9 cellular contexts compared by ENCODE assay signal in genomic region chr6:139881728-139882211, GRCh38.
A peak's percentile ranks its signal among the peaks of the same experiment; 100 is the strongest.
DNase-seq lines count a peak whose midpoint lies in the region; ATAC-seq and TF ChIP-seq lines count a peak whose summit lies in the region.
"Had no signal": no experiment of that assay in that cellular context is flagged by ENCODE, and none has a peak within 500 bp of the region (broad histone marks: within the 10 kb centered on the region; RNA-seq: fewer than 3 reads in every experiment).

No MANE protein-coding gene starts in this region.

- peak; percentile 73 for DNase-seq in Right ventricle myocardium inferior (ENCODE audit: missing footprints)
- DNase-seq in cardiac septum (ENCODE audit: low spot score) = no peak
- peak; percentile 42 for DNase-seq in RWPE1 (ENCODE audit: low spot score)
- no peak for DNase-seq in epithelial cell of proximal tubule (ENCODE audit: low read depth)
- DNase-seq in naive B cell = peak; percentile 6
- DNase-seq in activated T-helper 1 cell treated with anti-CD3 and anti-CD28 coated beads, Interleukin-12 subunit alpha, Interleukin-12 subunit beta, Interleukin-2, Interleukin-4 antibody, amounts not matched to agents 30 ng/mL and 10 ng/mL and 1 ng/mL, durations not matched to agents 14 hours and 24 hours and 36 hours (ENCODE audit: low spot score) = no peak

- H3K4me1 ChIP-seq in HUES48 (ENCODE audit: control insufficient read depth, insufficient read depth, low read length) = peaks cover 53% of the 10 kb centered on the region

- no peaks in the 10 kb centered on the region for H3K27me3 ChIP-seq in HUES48 (ENCODE audit: control insufficient read depth, insufficient read depth, low read length)

- H3K27ac Mint-ChIP-seq in naive B cell = no peak overlapping the region
- no peak overlapping the region for H3K27ac Mint-ChIP-seq in activated T-helper 1 cell treated with anti-CD3 and anti-CD28 coated beads, Interleukin-12 subunit alpha, Interleukin-12 subunit beta, Interleukin-2, Interleukin-4 antibody, amounts not matched to agents 30 ng/mL and 10 ng/mL and 1 ng/mL, durations not matched to agents 14 hours and 24 hours and 36 hours
- H3K27ac Mint-ChIP-seq: natural killer cell treated with Interleukin-12 subunit alpha and Interleukin-12 subunit beta and Interleukin-15 and Interleukin-18, amount 100 ng/mL, for 72 hours had no signal

- H3K9me3 ChIP-seq in HUES48 (ENCODE audit: control insufficient read depth, insufficient read depth, low read length) = no peaks in the 10 kb centered on the region

- ATAC-seq in Right ventricle myocardium inferior = peak; percentile 52
- peak; percentile 74 for ATAC-seq in GM21717 (IDR thresholded peaks at IDR 0.05; ENCODE audit: unreplicated experiment)
- ATAC-seq in naive B cell (ENCODE audit: low read depth in 2 of 2) = peak; percentile 52 to 72

- CTCF ChIA-PET in RWPE1 (lab: Yijun Ruan, JAX) = interaction anchor here (0.6 to 0.7 kb wide), 2 partner anchors 84 to 480 kb away, joined by 3 to 4 read pairs; no protein-coding TSS in a partner anchor

- H3K4me3 Mint-ChIP-seq in naive B cell = no peak overlapping the region
- H3K4me3 Mint-ChIP-seq in activated T-helper 1 cell treated with anti-CD3 and anti-CD28 coated beads, Interleukin-12 subunit alpha, Interleukin-12 subunit beta, Interleukin-2, Interleukin-4 antibody, amounts not matched to agents 30 ng/mL and 10 ng/mL and 1 ng/mL, durations not matched to agents 14 hours and 24 hours and 36 hours = no peak overlapping the region
- H3K4me3 Mint-ChIP-seq: natural killer cell treated with Interleukin-12 subunit alpha and Interleukin-12 subunit beta and Interleukin-15 and Interleukin-18, amount 100 ng/mL, for 72 hours had no signal

- H3K4me3 ChIP-seq in HUES48 (ENCODE audit: low read depth, low read length) (0 out of 2 replicates have a peak overlapping the region, but pooled peaks have one; percentile 8), epithelial cell of proximal tubule (ENCODE audit: low read depth, low read length) (no peak overlapping the region)

- H3K27ac ChIP-seq in HUES48 (ENCODE audit: low read depth, low read length) (peak overlapping the region; percentile 59), RWPE1 (no peak overlapping the region)

- TF ChIP-seq CTCF in RWPE1 (conservative IDR thresholded peaks at IDR 0.05; ENCODE audit: low read depth) (peak; percentile 42), epithelial cell of proximal tubule (conservative IDR thresholded peaks at IDR 0.05; ENCODE audit: low read depth, low read length) (peak; percentile 73)

- H3K27me3 Mint-ChIP-seq in naive B cell = no peaks in the 10 kb centered on the region
- peaks cover 3% of the 10 kb centered on the region for H3K27me3 Mint-ChIP-seq in activated T-helper 1 cell treated with anti-CD3 and anti-CD28 coated beads, Interleukin-12 subunit alpha, Interleukin-12 subunit beta, Interleukin-2, Interleukin-4 antibody, amounts not matched to agents 30 ng/mL and 10 ng/mL and 1 ng/mL, durations not matched to agents 14 hours and 24 hours and 36 hours (ENCODE audit: insufficient read depth)

- no peaks in the 10 kb centered on the region for H3K36me3 ChIP-seq in HUES48 (ENCODE audit: control insufficient read depth, insufficient read depth, low read length)

- H3K9me3 Mint-ChIP-seq in naive B cell = no peaks in the 10 kb centered on the region
- no peaks in the 10 kb centered on the region for H3K9me3 Mint-ChIP-seq in activated T-helper 1 cell treated with anti-CD3 and anti-CD28 coated beads, Interleukin-12 subunit alpha, Interleukin-12 subunit beta, Interleukin-2, Interleukin-4 antibody, amounts not matched to agents 30 ng/mL and 10 ng/mL and 1 ng/mL, durations not matched to agents 14 hours and 24 hours and 36 hours
- H3K9me3 Mint-ChIP-seq: natural killer cell treated with Interleukin-12 subunit alpha and Interleukin-12 subunit beta and Interleukin-15 and Interleukin-18, amount 100 ng/mL, for 72 hours had no signal

- H3K4me1 Mint-ChIP-seq in naive B cell = peaks cover 11 to 33% (median 13%) of the 10 kb centered on the region in 3 donors
- peaks cover 6% of the 10 kb centered on the region for H3K4me1 Mint-ChIP-seq in activated T-helper 1 cell treated with anti-CD3 and anti-CD28 coated beads, Interleukin-12 subunit alpha, Interleukin-12 subunit beta, Interleukin-2, Interleukin-4 antibody, amounts not matched to agents 30 ng/mL and 10 ng/mL and 1 ng/mL, durations not matched to agents 14 hours and 24 hours and 36 hours (ENCODE audit: low read depth)

- H3K9ac ChIP-seq in HUES48 (ENCODE audit: low read depth, low read length) = no peak overlapping the region

- intact Hi-C loops in Right ventricle myocardium inferior (cut with DNase I) = loop anchor here (2.0 to 5.0 kb wide), 5 partner anchors 96 to 559 kb away; partner anchors contain the start of gene CITED2
- intact Hi-C loops in cardiac septum (cut with DNase I) = loop anchor here (2.0 to 5.0 kb wide), 4 partner anchors 96 to 1681 kb away; no protein-coding TSS in a partner anchor
- intact Hi-C loops in activated T-helper 1 cell treated with anti-CD3 and anti-CD28 coated beads, Interleukin-12 subunit alpha, Interleukin-12 subunit beta, Interleukin-2, Interleukin-4 antibody, amounts not matched to agents 30 ng/mL and 10 ng/mL and 1 ng/mL, durations not matched to agents 14 hours and 24 hours and 36 hours (cut with micrococcal nuclease) = loop anchor here (1.0 to 5.0 kb wide), 3 partner anchors 504 to 1681 kb away; no protein-coding TSS in a partner anchor

- POLR2A ChIA-PET in RWPE1 (lab: Yijun Ruan, JAX; ENCODE audit: low non-redundant PET) = no interaction called here

- no peaks in the 10 kb centered on the region for H3K36me3 Mint-ChIP-seq in naive B cell
- no peaks in the 10 kb centered on the region for H3K36me3 Mint-ChIP-seq in activated T-helper 1 cell treated with anti-CD3 and anti-CD28 coated beads, Interleukin-12 subunit alpha, Interleukin-12 subunit beta, Interleukin-2, Interleukin-4 antibody, amounts not matched to agents 30 ng/mL and 10 ng/mL and 1 ng/mL, durations not matched to agents 14 hours and 24 hours and 36 hours (ENCODE audit: low read depth)
- H3K36me3 Mint-ChIP-seq: natural killer cell treated with Interleukin-12 subunit alpha and Interleukin-12 subunit beta and Interleukin-15 and Interleukin-18, amount 100 ng/mL, for 72 hours had no signal

Comparison
In these comparisons a context has a peak if more than half of its experiments do, and no peak if none do; other contexts are left out.
1. DNase-seq: peak in Right ventricle myocardium inferior (single experiment), RWPE1 (single experiment) and naive B cell (single experiment); none in cardiac septum (single experiment), epithelial cell of proximal tubule (single experiment) and activated T-helper 1 cell treated with anti-CD3 and anti-CD28 coated beads, Interleukin-12 subunit alpha, Interleukin-12 subunit beta, Interleukin-2, Interleukin-4 antibody, amounts not matched to agents 30 ng/mL and 10 ng/mL and 1 ng/mL, durations not matched to agents 14 hours and 24 hours and 36 hours (single experiment).
2. Peak in every context shown above with its lines, with median percentiles within 50 percentile points of each other: ATAC-seq.